Comparison of ENCODE assay signal across 12 cellular contexts in genomic region chr19:2587001-2587719, GRCh38.
A peak's percentile ranks its signal among the peaks of the same experiment; 100 is the strongest.
DNase-seq lines count a peak whose midpoint lies in the region; ATAC-seq, FAIRE-seq and TF ChIP-seq lines count a peak whose summit lies in the region.
"Had no signal": no experiment of that assay in that cellular context is flagged by ENCODE, and none has a peak within 500 bp of the region (broad histone marks: within the 10 kb centered on the region; RNA-seq: fewer than 3 reads in every experiment).

No MANE protein-coding gene starts in this region.

- H3K36me3 Mint-ChIP-seq in GM23338 (ENCODE audit: low read depth), result peaks cover 15% of the 10 kb centered on the region
- H3K36me3 Mint-ChIP-seq in activated CD8-positive, alpha-beta T cell treated with anti-CD3 and anti-CD28 coated beads, Interleukin-2, amount 10 ng/mL, durations not matched to agents 7 days and 5 days (ENCODE audit: low read depth), result no peaks in the 10 kb centered on the region

- in situ Hi-C loops in K562 (cut with MboI), result no loop called here

- H3K27ac Mint-ChIP-seq in GM23338, result 0 out of 2 replicates have a peak overlapping the region, but pooled peaks have one; percentile 37
- H3K27ac Mint-ChIP-seq in activated CD8-positive, alpha-beta T cell treated with anti-CD3 and anti-CD28 coated beads, Interleukin-2, amount 10 ng/mL, durations not matched to agents 7 days and 5 days, result no peak overlapping the region

- no peak overlapping the region for H3K4me3 Mint-ChIP-seq in GM23338
- H3K4me3 Mint-ChIP-seq in activated CD8-positive, alpha-beta T cell treated with anti-CD3 and anti-CD28 coated beads, Interleukin-2, amount 10 ng/mL, durations not matched to agents 7 days and 5 days, result no peak overlapping the region
- H3K4me3 Mint-ChIP-seq: B cell had no signal

- H3K4me3 ChIP-seq in GM23338 (no peak overlapping the region), K562 (no peak overlapping the region), spleen (no peak overlapping the region), foreskin fibroblast (ENCODE audit: low read depth in 1 of 2, low read length in 2 of 2) (no peak overlapping the region)

- TF ChIP-seq POLR2A in K562 (conservative IDR thresholded peaks at IDR 0.05) (no peak), spleen (IDR thresholded peaks at IDR 0.05) (no peak)

- H3K27ac ChIP-seq in GM23338 (ENCODE audit: low read depth), result 0 out of 2 replicates have a peak overlapping the region, but pooled peaks have one; percentile 50
- H3K27ac ChIP-seq in K562 (ENCODE audit: extremely low read depth, low read depth, low read length), result no peak overlapping the region
- peak overlapping the region in 6 of 8 donors; percentile 7 to 67 (median 50) for H3K27ac ChIP-seq in spleen

- H3K4me2 ChIP-seq in GM23338 (peak overlapping the region; percentile 62), K562 (ENCODE audit: insufficient read depth, low read length) (no peak overlapping the region)

- peaks cover 19% of the 10 kb centered on the region for H3K9me3 Mint-ChIP-seq in GM23338
- H3K9me3 Mint-ChIP-seq in activated CD8-positive, alpha-beta T cell treated with anti-CD3 and anti-CD28 coated beads, Interleukin-2, amount 10 ng/mL, durations not matched to agents 7 days and 5 days (ENCODE audit: insufficient read depth), result peaks cover 9% of the 10 kb centered on the region

- H3F3A ChIP-seq in GM23338 (replicated peaks; ENCODE audit: low read depth), result peaks cover 5% of the 10 kb centered on the region; the same call in 1 of the 2 replicates

- H2AFZ ChIP-seq in GM23338, result peak overlapping the region; percentile 28; the same call in 1 of the 2 replicates
- H2AFZ ChIP-seq in K562 (ENCODE audit: low read depth, low read length), result no peak overlapping the region

- peak overlapping the region in 1 of 2 experiments; percentile 64; a peak in 2 of 4 replicates for H3K9ac ChIP-seq in K562 (ENCODE audit: insufficient read depth in 1 of 2, low read depth in 2 of 2, low read length in 2 of 2)

- peaks cover 27% of the 10 kb centered on the region for H3K4me1 Mint-ChIP-seq in GM23338
- no peaks in the 10 kb centered on the region for H3K4me1 Mint-ChIP-seq in activated CD8-positive, alpha-beta T cell treated with anti-CD3 and anti-CD28 coated beads, Interleukin-2, amount 10 ng/mL, durations not matched to agents 7 days and 5 days (ENCODE audit: low read depth)

- H3K36me3 ChIP-seq in GM23338 (ENCODE audit: insufficient read depth), result no peaks in the 10 kb centered on the region
- H3K36me3 ChIP-seq in K562 (ENCODE audit: control insufficient read depth, insufficient read depth, low read length), result no peaks in the 10 kb centered on the region
- H3K36me3 ChIP-seq in spleen, result peaks cover 0 to 18% (median 0%) of the 10 kb centered on the region in 6 donors

- H3K9me3 ChIP-seq in K562 (replicated peaks; ENCODE audit: control insufficient read depth, insufficient read depth, low read depth, low read length) (no peaks in the 10 kb centered on the region), spleen (peaks cover 0 to 27% (median 17%) of the 10 kb centered on the region in 8 donors)

- H3K27me3 ChIP-seq in GM23338 (ENCODE audit: insufficient read depth) (no peaks in the 10 kb centered on the region), K562 (ENCODE audit: control insufficient read depth in 2 of 2, insufficient read depth in 2 of 2, low read length in 2 of 2) (peaks cover 24 to 36% of the 10 kb centered on the region in 2 experiments), spleen (replicated peaks in 1 of 7) (no peaks in the 10 kb centered on the region)

- POLR2A ChIA-PET in K562 (lab: Yijun Ruan, JAX), result interaction anchor here (0.5 to 2.0 kb wide), 4 partner anchors 8 to 111 kb away, joined by 3 to 6 read pairs (median 3); partner anchors contain the start of gene GADD45B
- POLR2A ChIA-PET in activated CD8-positive, alpha-beta T cell treated with anti-CD3 and anti-CD28 coated beads, Interleukin-2, amount 10 ng/mL, durations not matched to agents 7 days and 5 days (lab: Charles Lee), result no interaction called here

- TF ChIP-seq CTCF in GM23338 (conservative IDR thresholded peaks at IDR 0.05; ENCODE audit: low read depth in 2 of 2) (no peak), K562 (IDR thresholded peaks at IDR 0.05 in 2 of 3, conservative IDR thresholded peaks at IDR 0.05 in 1 of 3; ENCODE audit: insufficient read depth in 2 of 3, low read depth in 1 of 3, low read length in 3 of 3) (no peak), spleen (IDR thresholded peaks at IDR 0.05 in 8 of 11, conservative IDR thresholded peaks at IDR 0.05 in 3 of 11) (no peak), foreskin fibroblast (IDR thresholded peaks at IDR 0.05; ENCODE audit: low read depth, low read length) (no peak)

- FAIRE-seq in K562 (lab: Jason Lieb, UNC), result no peak
- FAIRE-seq: endometrium had no signal

- H3K9me1 ChIP-seq in K562 (ENCODE audit: control insufficient read depth, insufficient read depth, low read length), result no peaks in the 10 kb centered on the region

- H3K79me2 ChIP-seq in GM23338 (replicated peaks; ENCODE audit: insufficient read depth), result no peaks in the 10 kb centered on the region
- no peaks in the 10 kb centered on the region for H3K79me2 ChIP-seq in K562 (ENCODE audit: control insufficient read depth, insufficient read depth, low read length)

- no peak for TF ChIP-seq EP300 in K562 (IDR thresholded peaks at IDR 0.05; ENCODE audit: low read length)

- peak; percentile 45 for DNase-seq in GM23338 (ENCODE audit: low spot score)
- no peak for DNase-seq in K562 (ENCODE audit: extremely low read depth in 1 of 4, low spot score in 3 of 4)
- peak; percentile 71 for DNase-seq in left kidney (ENCODE audit: low read depth, low spot score)
- peak; percentile 48 for DNase-seq in spleen
- DNase-seq in NCI-H446 (lab: John Stamatoyannopoulos, UW), result no peak
- DNase-seq in foreskin fibroblast, result no peak
- DNase-seq in activated CD8-positive, alpha-beta T cell treated with anti-CD3 and anti-CD28 coated beads, Interleukin-2, amount 10 ng/mL, durations not matched to agents 7 days and 5 days, result no peak
- no peak for DNase-seq in T-helper 9 cell
- DNase-seq: activated T-cell treated with anti-CD3 and anti-CD28 coated beads for 4 hours, GF-D8 had no signal

- intact Hi-C loops in K562 (cut with micrococcal nuclease) (no loop called here), spleen (cut with DNase I; ENCODE audit: low total_unique reads) (loop anchor here (10.0 kb wide), 1 partner anchor 52 kb away; no protein-coding TSS in a partner anchor)

- peaks cover 15% of the 10 kb centered on the region for H3K27me3 Mint-ChIP-seq in GM23338 (ENCODE audit: insufficient read depth, low read depth, poor library complexity)
- peaks cover 16% of the 10 kb centered on the region for H3K27me3 Mint-ChIP-seq in activated CD8-positive, alpha-beta T cell treated with anti-CD3 and anti-CD28 coated beads, Interleukin-2, amount 10 ng/mL, durations not matched to agents 7 days and 5 days (ENCODE audit: low read depth)
- H3K27me3 Mint-ChIP-seq: B cell had no signal

- no peaks in the 10 kb centered on the region for H3K9me2 ChIP-seq in GM23338 (ENCODE audit: insufficient read depth)

- TF ChIP-seq RAD21 in K562 (CRISPR knock-in tag; conservative IDR thresholded peaks at IDR 0.05 in 1 of 2, IDR thresholded peaks at IDR 0.05 in 1 of 2), result no peak

- H4K20me1 ChIP-seq in GM23338 (replicated peaks; ENCODE audit: insufficient read depth) (no peaks in the 10 kb centered on the region), K562 (replicated peaks; ENCODE audit: control insufficient read depth, insufficient read depth, low read length) (no peaks in the 10 kb centered on the region)

- peak; percentile 81 for ATAC-seq in GM23338
- no peak for ATAC-seq in K562
- no peak for ATAC-seq in activated CD8-positive, alpha-beta T cell treated with anti-CD3 and anti-CD28 coated beads, Interleukin-2, amount 10 ng/mL, durations not matched to agents 7 days and 5 days

- 4% methylated on average over 31 of the region's 32 CpGs for WGBS in K562 (ENCODE audit: insufficient coverage, low coverage, missing lambda C conversion rate)
- 77 to 85% (median 80%) methylated on average over 29 to 32 of the region's 32 CpGs for WGBS in spleen, 5 donors

- H3K4me1 ChIP-seq in GM23338 (ENCODE audit: insufficient read depth) (peaks cover 23% of the 10 kb centered on the region), K562 (replicated peaks in 1 of 2; ENCODE audit: control insufficient read depth in 2 of 2, insufficient read depth in 2 of 2, low read length in 2 of 2) (peaks cover 0 to 10% of the 10 kb centered on the region in 2 experiments; a peak in 2 of 5 replicates), spleen (peaks cover 0 to 29% (median 22%) of the 10 kb centered on the region in 6 donors)

- CTCF ChIA-PET in K562 (lab: Yijun Ruan, JAX; ENCODE audit: low intra/inter-chr PET ratio), result no interaction called here
- CTCF ChIA-PET in activated CD8-positive, alpha-beta T cell treated with anti-CD3 and anti-CD28 coated beads, Interleukin-2, amount 10 ng/mL, durations not matched to agents 7 days and 5 days (lab: Charles Lee), result no interaction called here

- no TSS peak for BruUV-seq in K562 (replicated peaks; lab: Mats Ljungman, UMichigan)

TF ChIP-seq in K562, 482 proteins besides CTCF, POLR2A, EP300 and RAD21 (continues in another document):
- TF ChIP-seq SMARCE1 (IDR thresholded peaks at IDR 0.05) (no peak), PPARD (CRISPR knock-in tag; IDR thresholded peaks at IDR 0.05) (no peak), CAMTA2 (CRISPR knock-in tag; conservative IDR thresholded peaks at IDR 0.05) (no peak), KDM1A (IDR thresholded peaks at IDR 0.05) (no peak), L3MBTL2 (IDR thresholded peaks at IDR 0.05) (peak; percentile 87)

Comparison
In these comparisons a context has a peak if more than half of its experiments do, and no peak if none do; other contexts are left out.
1. DNase-seq: peak in GM23338 (single experiment), left kidney (single experiment) and spleen (single experiment); none in K562 (0 of 4), NCI-H446 (0 of 2), foreskin fibroblast (0 of 2), activated CD8-positive, alpha-beta T cell treated with anti-CD3 and anti-CD28 coated beads, Interleukin-2, amount 10 ng/mL, durations not matched to agents 7 days and 5 days (single experiment) and T-helper 9 cell (single experiment).